Comparison of ENCODE assay signal across 30 cellular contexts in the genomic region with DNA sequence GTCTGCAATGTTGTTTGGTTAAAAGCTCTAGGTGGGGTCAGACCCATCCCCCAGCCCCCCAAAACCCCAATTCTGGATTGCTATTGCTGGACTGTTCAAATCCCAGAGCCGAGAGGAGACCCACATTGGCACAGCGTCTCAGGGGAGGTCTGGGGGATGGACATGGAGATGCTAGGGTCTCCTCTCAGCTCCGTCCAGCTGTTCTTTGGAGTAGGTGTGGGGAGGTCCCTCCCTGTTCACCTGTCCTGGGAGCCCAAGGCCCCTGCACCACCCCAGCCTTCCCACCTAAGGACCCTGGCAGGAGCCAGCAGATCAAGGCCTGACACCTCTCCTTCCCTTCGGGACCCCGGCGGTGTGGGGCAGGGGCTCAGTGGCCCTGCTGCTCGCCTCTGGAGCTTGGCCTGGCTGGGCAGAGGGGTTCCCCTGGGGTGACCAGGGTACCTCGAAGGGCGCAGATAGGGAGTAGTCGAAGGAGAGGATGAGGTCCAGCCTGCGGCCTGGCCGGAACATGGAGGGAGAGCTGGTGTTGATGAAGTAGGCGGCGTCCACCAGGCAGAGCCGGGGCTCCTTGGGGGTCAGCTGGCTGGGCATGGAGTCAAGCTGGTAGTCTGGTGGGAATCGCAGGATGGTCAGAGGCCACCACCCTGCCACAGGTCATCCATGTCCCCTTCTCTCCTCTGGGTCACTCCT. TPM values are rescaled to one million over a fixed set of nuclear protein-coding genes. Genes with fewer than 3 reads are reported as not detected.
"Had no signal": no experiment of that assay in that cellular context is flagged by ENCODE, and none has a peak within 500 bp of the region (broad histone marks: within the 10 kb centered on the region; RNA-seq: fewer than 3 reads in every experiment).

No MANE protein-coding gene starts in this region.

- H3K9me3 ChIP-seq: adrenal gland, ascending aorta, gastrocnemius medialis, thyroid gland, uterus had no signal

- ATAC-seq: gastrocnemius medialis; left cardiac atrium; naive thymus-derived CD4-positive, alpha-beta T cell; sciatic nerve; stimulated activated memory B cell treated with anti-CD40 and anti-IgM and Interleukin-4, amounts not matched to agents 10 μg/mL and 1 μg/mL and 100 μg/mL, for 72 hours; T-helper 17 cell had no signal

- H3K4me3 ChIP-seq: adrenal gland, ascending aorta, esophagus muscularis mucosa, gastrocnemius medialis, thyroid gland, uterus had no signal

- H3K36me3 ChIP-seq: adrenal gland, ascending aorta, brain microvascular endothelial cell, esophagus muscularis mucosa, gastrocnemius medialis, thyroid gland, uterus had no signal

- H3K27ac ChIP-seq: adrenal gland, ascending aorta, brain microvascular endothelial cell, esophagus muscularis mucosa, gastrocnemius medialis, thyroid gland, uterus had no signal

- FAIRE-seq: small intestine had no signal

- H3K4me1 ChIP-seq: ascending aorta, esophagus muscularis mucosa, gastrocnemius medialis, thyroid gland, uterus had no signal

- DNase-seq: activated B cell treated with CpG ODN at 0.5 μM for 24 hours; activated CD4-positive, alpha-beta memory T cell treated with anti-CD3 and anti-CD28 coated beads for 36 hours; activated CD4-positive, alpha-beta T cell treated with anti-CD3 and anti-CD28 coated beads for 48 hours; activated naive CD4-positive, alpha-beta T cell; activated T-cell treated with anti-CD3 and anti-CD28 coated beads, Interleukin-2, amount 50 U/mL, for 1 hour; brain microvascular endothelial cell; central memory CD4-positive, alpha-beta T cell; effector memory CD4-positive, alpha-beta T cell; gastrocnemius medialis; hypothalamus; left cardiac atrium; mesendoderm; naive thymus-derived CD4-positive, alpha-beta T cell; small intestine; stimulated activated CD4-positive, alpha-beta T cell treated with anti-CD3 and anti-CD28 coated beads, Interleukin-2, amount 100 ng/mL, for 24 hours; SW 1271; T-helper 17 cell; thyroid gland; uterus had no signal

- H3K27me3 ChIP-seq: adrenal gland, ascending aorta, brain microvascular endothelial cell, gastrocnemius medialis, thyroid gland, uterus had no signal

RNA-seq across cellular contexts. Expression of gene PLA2G4D, which starts 23.9 kb away (rescaled TPM):
- total RNA-seq: activated B cell treated with CpG ODN at 0.5 μM for 24 hours; activated CD4-positive, alpha-beta memory T cell treated with anti-CD3 and anti-CD28 coated beads for 36 hours; activated T-helper 2 cell treated with anti-CD3 and anti-CD28 coated beads, Interferon-gamma antibody, Interleukin-2, Interleukin-4, amounts not matched to agents 10 μg/mL and 5 μg/mL and 100 μg/mL, durations not matched to agents 14 hours and 24 hours and 36 hours; ascending aorta; dermis microvascular lymphatic vessel endothelial cell; esophagus muscularis mucosa; left cardiac atrium; mucosa of gallbladder; naive thymus-derived CD4-positive, alpha-beta T cell; neural crest cell; posterior vena cava; renal cortical epithelial cell; sciatic nerve; T-helper 17 cell; thyroid gland had no signal
- polyA plus RNA-seq: naive thymus-derived CD4-positive, alpha-beta T cell had no signal

RNA-seq across cellular contexts. Expression of gene PLA2G4E, which starts 49.6 kb away (rescaled TPM):
- total RNA-seq: activated B cell treated with CpG ODN at 0.5 μM for 24 hours; activated CD4-positive, alpha-beta memory T cell treated with anti-CD3 and anti-CD28 coated beads for 36 hours; activated T-helper 2 cell treated with anti-CD3 and anti-CD28 coated beads, Interferon-gamma antibody, Interleukin-2, Interleukin-4, amounts not matched to agents 10 μg/mL and 5 μg/mL and 100 μg/mL, durations not matched to agents 14 hours and 24 hours and 36 hours; ascending aorta; dermis microvascular lymphatic vessel endothelial cell; esophagus muscularis mucosa; gastrocnemius medialis; naive thymus-derived CD4-positive, alpha-beta T cell; neural crest cell; posterior vena cava; renal cortical epithelial cell; sciatic nerve; T-helper 17 cell; thyroid gland; uterus had no signal
- polyA plus RNA-seq: naive thymus-derived CD4-positive, alpha-beta T cell had no signal
